1 cellular context compared by ENCODE assay signal in the genomic region with DNA sequence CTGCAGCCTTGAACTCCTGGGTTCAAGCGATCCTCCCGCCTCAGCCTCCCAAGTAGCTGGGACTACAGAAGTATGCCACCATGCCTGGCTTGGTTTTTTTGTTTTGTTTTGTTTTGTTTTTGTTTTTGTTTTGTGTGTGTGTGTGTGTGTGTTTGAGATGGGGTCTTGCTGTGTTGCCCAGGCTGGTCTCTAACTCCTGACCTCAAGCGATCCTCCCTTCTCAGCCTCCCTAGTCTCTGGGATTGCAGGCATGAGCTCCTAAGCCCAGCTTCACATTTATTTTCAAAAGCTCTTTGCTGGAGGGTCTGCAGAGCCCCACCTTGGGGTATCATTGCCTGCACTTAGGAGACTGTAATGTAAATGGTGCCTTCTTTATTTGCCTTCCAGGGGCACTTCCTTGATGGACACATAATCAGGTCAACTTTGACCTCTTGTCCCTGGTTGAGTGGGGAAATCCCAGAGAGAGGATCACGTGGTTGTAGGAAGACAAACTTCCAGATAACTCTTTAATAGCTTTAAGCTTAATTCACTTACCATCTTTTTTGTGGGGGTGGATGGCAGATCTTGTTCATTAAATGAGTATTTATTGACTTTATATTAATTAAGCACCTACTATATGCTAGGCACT.
TF ChIP-seq lines count a peak whose summit lies in the region.

No MANE protein-coding gene starts in this region.

TF ChIP-seq in liver, 16 proteins besides CTCF, POLR2A, EP300 and RAD21 (continued from another document):
- TF ChIP-seq HNF4G (IDR thresholded peaks at IDR 0.05), result peak; percentile 10
- TF ChIP-seq FOXA2 (IDR thresholded peaks at IDR 0.05), result no peak
- peak; percentile 43 for TF ChIP-seq SP1 (IDR thresholded peaks at IDR 0.05)
- TF ChIP-seq, protein P1, sequence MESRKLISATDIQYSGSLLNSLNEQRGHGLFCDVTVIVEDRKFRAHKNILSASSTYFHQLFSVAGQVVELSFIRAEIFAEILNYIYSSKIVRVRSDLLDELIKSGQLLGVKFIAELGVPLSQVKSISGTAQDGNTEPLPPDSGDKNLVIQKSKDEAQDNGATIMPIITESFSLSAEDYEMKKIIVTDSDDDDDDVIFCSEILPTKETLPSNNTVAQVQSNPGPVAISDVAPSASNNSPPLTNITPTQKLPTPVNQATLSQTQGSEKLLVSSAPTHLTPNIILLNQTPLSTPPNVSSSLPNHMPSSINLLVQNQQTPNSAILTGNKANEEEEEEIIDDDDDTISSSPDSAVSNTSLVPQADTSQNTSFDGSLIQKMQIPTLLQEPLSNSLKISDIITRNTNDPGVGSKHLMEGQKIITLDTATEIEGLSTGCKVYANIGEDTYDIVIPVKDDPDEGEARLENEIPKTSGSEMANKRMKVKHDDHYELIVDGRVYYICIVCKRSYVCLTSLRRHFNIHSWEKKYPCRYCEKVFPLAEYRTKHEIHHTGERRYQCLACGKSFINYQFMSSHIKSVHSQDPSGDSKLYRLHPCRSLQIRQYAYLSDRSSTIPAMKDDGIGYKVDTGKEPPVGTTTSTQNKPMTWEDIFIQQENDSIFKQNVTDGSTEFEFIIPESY (IDR thresholded peaks at IDR 0.05), result peak; percentile 38
TF ChIP-seq in liver: peak in this region for 11.
